26 cellular contexts compared by ENCODE assay signal in the genomic region with DNA sequence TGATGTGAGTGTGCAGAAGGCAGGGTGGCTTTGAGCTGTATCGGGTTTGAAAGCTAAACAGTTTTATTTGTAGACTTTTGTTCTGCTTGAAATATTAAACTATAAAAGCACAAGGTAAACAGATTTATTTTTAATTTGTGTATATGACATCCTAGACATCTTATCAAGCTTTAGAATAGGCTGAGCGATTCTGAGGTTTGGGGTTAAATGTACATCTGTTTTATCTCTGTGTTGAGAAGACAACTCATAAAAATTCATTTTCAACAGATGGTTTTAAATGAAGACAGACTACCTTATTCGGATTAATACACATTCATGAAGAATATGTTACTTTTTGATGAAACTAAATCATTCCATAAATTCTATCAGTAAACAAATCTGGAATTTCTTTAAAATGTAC.
"Had no signal": no experiment of that assay in that cellular context is flagged by ENCODE, and none has a peak within 500 bp of the region (broad histone marks: within the 10 kb centered on the region; RNA-seq: fewer than 3 reads in every experiment).

No MANE protein-coding gene starts in this region.

- DNase-seq: colonic mucosa; cortex of kidney; dermis blood vessel endothelial cell; dorsolateral prefrontal cortex; effector CD4-positive, alpha-beta T cell; effector CD8-positive, alpha-beta T cell; effector memory CD4-positive, alpha-beta T cell; effector memory CD8-positive, alpha-beta T cell; endodermal cell; erythroblast; esophagus squamous epithelium; foreskin fibroblast; foreskin keratinocyte; foreskin melanocyte; gastrocnemius medialis; glutamatergic neuron; head of caudate nucleus; heart right ventricle had no signal

- H3K27me3 ChIP-seq: colonic mucosa, esophagus muscularis mucosa, esophagus squamous epithelium, foreskin keratinocyte, gastrocnemius medialis, gastroesophageal sphincter, heart right ventricle had no signal

- H3K4me1 ChIP-seq: colonic mucosa, esophagus squamous epithelium, foreskin keratinocyte, gastrocnemius medialis, heart right ventricle had no signal

- FAIRE-seq: colon, endothelial cell of umbilical vein, frontal cortex had no signal

- H3K4me3 ChIP-seq: colonic mucosa, coronary artery, dorsolateral prefrontal cortex, esophagus muscularis mucosa, esophagus squamous epithelium, gastrocnemius medialis, gastroesophageal sphincter, heart right ventricle had no signal

- H3K9me3 ChIP-seq: colonic mucosa, esophagus muscularis mucosa, esophagus squamous epithelium, gastrocnemius medialis, gastroesophageal sphincter, heart right ventricle had no signal

- H3K36me3 ChIP-seq: colonic mucosa, esophagus muscularis mucosa, esophagus squamous epithelium, gastrocnemius medialis, gastroesophageal sphincter, heart right ventricle had no signal

- H3K27ac ChIP-seq: colonic mucosa, coronary artery, dorsolateral prefrontal cortex, epithelial cell of prostate, esophagus muscularis mucosa, esophagus squamous epithelium, foreskin keratinocyte, gastrocnemius medialis, gastroesophageal sphincter, heart right ventricle had no signal

- ATAC-seq: effector memory CD8-positive, alpha-beta T cell; esophagus mucosa; foreskin keratinocyte; gastrocnemius medialis; gastroesophageal sphincter; heart right ventricle had no signal
